1 cellular context compared by ENCODE assay signal in the genomic region with DNA sequence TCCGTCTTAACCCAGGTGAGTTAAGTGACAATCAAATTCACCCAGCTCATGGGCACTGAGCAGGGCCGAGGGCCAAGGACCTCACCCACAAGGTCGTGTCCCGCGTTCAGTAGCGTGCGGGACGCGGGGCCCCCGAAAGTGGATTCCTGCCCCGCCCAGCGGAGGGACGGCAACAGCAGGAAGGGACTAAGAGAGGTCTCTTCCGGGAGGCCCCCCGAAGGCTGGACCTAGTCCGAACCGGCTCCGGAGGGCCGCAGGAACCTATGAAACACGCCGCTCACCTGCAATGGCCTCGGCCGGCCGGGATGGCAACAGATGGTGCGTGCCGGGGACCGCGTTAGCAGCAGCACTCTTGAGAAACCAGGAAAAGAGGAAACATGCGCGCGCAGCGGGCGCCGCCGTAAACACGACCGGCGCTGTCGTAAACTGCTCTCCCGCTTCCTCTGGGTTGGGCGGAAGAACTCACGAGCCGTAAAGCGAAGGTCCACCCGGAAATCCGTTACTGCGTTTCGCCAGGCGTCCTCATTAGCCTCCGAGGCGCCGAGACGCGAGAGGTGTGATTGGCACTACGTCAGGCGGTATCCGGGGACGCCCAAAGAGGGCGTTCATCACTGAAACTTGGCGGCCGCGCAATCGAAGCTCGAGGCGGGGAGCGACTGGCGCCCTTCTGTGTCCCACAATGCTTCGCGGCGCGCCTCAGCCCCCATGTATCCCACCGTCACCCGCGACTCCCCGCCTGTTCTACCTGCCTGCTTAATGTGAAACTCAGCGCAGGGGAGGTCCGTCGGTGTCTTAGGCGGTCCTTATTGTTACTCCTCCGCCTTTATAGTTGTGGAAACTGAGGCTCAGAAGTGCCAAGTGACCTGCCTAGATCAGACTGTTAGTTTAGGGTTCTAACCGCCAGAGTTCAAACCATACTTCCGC.
A peak's percentile ranks its signal among the peaks of the same experiment; 100 is the strongest.
TF ChIP-seq lines count a peak whose summit lies in the region.

A gene with protein sequence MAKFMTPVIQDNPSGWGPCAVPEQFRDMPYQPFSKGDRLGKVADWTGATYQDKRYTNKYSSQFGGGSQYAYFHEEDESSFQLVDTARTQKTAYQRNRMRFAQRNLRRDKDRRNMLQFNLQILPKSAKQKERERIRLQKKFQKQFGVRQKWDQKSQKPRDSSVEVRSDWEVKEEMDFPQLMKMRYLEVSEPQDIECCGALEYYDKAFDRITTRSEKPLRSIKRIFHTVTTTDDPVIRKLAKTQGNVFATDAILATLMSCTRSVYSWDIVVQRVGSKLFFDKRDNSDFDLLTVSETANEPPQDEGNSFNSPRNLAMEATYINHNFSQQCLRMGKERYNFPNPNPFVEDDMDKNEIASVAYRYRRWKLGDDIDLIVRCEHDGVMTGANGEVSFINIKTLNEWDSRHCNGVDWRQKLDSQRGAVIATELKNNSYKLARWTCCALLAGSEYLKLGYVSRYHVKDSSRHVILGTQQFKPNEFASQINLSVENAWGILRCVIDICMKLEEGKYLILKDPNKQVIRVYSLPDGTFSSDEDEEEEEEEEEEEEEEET (minus strand): TSS at position 372 of the 924 bp plus-strand sequence. CDS start 3,045 bp downstream, outside the sequence.

TF ChIP-seq in GM12878, 131 proteins besides CTCF, POLR2A, EP300 and RAD21 (continued from another document):
- no peak for TF ChIP-seq PRDM15 (CRISPR knock-in tag; IDR thresholded peaks at IDR 0.05)
- no peak for TF ChIP-seq PAX5 (IDR thresholded peaks at IDR 0.05; ENCODE audit: borderline replicate concordance, low read depth, low read length)
- TF ChIP-seq MXI1 (IDR thresholded peaks at IDR 0.05; ENCODE audit: low read depth, low read length) = peak; percentile 93
- TF ChIP-seq SMAD1 (IDR thresholded peaks at IDR 0.05; ENCODE audit: low read depth, partially characterized antibody) = peak; percentile 74
- peak; percentile 89 for TF ChIP-seq NKRF (conservative IDR thresholded peaks at IDR 0.05)
- no peak for TF ChIP-seq YBX1 (IDR thresholded peaks at IDR 0.05)
- peak; percentile 61; the same call in 1 of the 2 replicates for TF ChIP-seq MTA2 (IDR thresholded peaks at IDR 0.05; ENCODE audit: low read depth)
- TF ChIP-seq TARDBP (IDR thresholded peaks at IDR 0.05; ENCODE audit: borderline replicate concordance) = no peak
- TF ChIP-seq LARP7 (IDR thresholded peaks at IDR 0.05) = peak; percentile 37; the same call in 1 of the 2 replicates
- peak; percentile 90 for TF ChIP-seq GATAD2B (conservative IDR thresholded peaks at IDR 0.05; ENCODE audit: low read depth)
- peak; percentile 87; the same call in 1 of the 2 replicates for TF ChIP-seq NBN (IDR thresholded peaks at IDR 0.05)
- peak; percentile 99 for TF ChIP-seq POLR2AphosphoS5 (IDR thresholded peaks at IDR 0.05; ENCODE audit: low read length)
- TF ChIP-seq DPF2 (IDR thresholded peaks at IDR 0.05) = peak; percentile 46; the same call in 1 of the 2 replicates
- TF ChIP-seq NR2C2 (IDR thresholded peaks at IDR 0.05; ENCODE audit: borderline replicate concordance, control insufficient read depth, insufficient read length, low read depth) = no peak
- peak; percentile 93 for TF ChIP-seq GABPA (IDR thresholded peaks at IDR 0.05; ENCODE audit: low read depth)
- TF ChIP-seq RUNX3 (IDR thresholded peaks at IDR 0.05; ENCODE audit: low read length) = peak; percentile 34; the same call in 1 of the 2 replicates
- TF ChIP-seq EED (IDR thresholded peaks at IDR 0.05; ENCODE audit: low read depth) = no peak
- peak; percentile 47; the same call in 1 of the 2 replicates for TF ChIP-seq TCF7 (IDR thresholded peaks at IDR 0.05; ENCODE audit: borderline replicate concordance)
- TF ChIP-seq NFIC (IDR thresholded peaks at IDR 0.05; ENCODE audit: low read depth, low read length) = no peak
- peak; percentile 81 for TF ChIP-seq ATF7 (IDR thresholded peaks at IDR 0.05; ENCODE audit: low read depth)
- no peak for TF ChIP-seq ZNF24 (IDR thresholded peaks at IDR 0.05)
- no peak for TF ChIP-seq ZSCAN29 (IDR thresholded peaks at IDR 0.05)
- TF ChIP-seq SMAD5 (IDR thresholded peaks at IDR 0.05; ENCODE audit: low read depth) = peak; percentile 93
- no peak for TF ChIP-seq JUNB (IDR thresholded peaks at IDR 0.05)
- TF ChIP-seq RELA (IDR thresholded peaks at IDR 0.05; ENCODE audit: borderline replicate concordance, partially characterized antibody) = peak; percentile 70
- peak; percentile 92 for TF ChIP-seq FOXK2 (IDR thresholded peaks at IDR 0.05)
- peak; percentile 45; the same call in 1 of the 2 replicates for TF ChIP-seq MYB (IDR thresholded peaks at IDR 0.05; ENCODE audit: borderline replicate concordance, low read depth, low read length)
- 0 out of 2 replicates have a peak, but pooled peaks have one; percentile 13 for TF ChIP-seq ZBTB33 (IDR thresholded peaks at IDR 0.05)
- TF ChIP-seq HDAC6 (IDR thresholded peaks at IDR 0.05; ENCODE audit: unreplicated experiment) = peak; percentile 54
- TF ChIP-seq IKZF1 (conservative IDR thresholded peaks at IDR 0.05) = peak; percentile 94
- TF ChIP-seq, protein P1, sequence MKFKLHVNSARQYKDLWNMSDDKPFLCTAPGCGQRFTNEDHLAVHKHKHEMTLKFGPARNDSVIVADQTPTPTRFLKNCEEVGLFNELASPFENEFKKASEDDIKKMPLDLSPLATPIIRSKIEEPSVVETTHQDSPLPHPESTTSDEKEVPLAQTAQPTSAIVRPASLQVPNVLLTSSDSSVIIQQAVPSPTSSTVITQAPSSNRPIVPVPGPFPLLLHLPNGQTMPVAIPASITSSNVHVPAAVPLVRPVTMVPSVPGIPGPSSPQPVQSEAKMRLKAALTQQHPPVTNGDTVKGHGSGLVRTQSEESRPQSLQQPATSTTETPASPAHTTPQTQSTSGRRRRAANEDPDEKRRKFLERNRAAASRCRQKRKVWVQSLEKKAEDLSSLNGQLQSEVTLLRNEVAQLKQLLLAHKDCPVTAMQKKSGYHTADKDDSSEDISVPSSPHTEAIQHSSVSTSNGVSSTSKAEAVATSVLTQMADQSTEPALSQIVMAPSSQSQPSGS (IDR thresholded peaks at IDR 0.05; ENCODE audit: low read length) = no peak
- peak; percentile 82 for TF ChIP-seq MLLT1 (IDR thresholded peaks at IDR 0.05)
- TF ChIP-seq ZBTB11 (CRISPR knock-in tag; IDR thresholded peaks at IDR 0.05) = peak; percentile 80
